ENCODE assay signal across 28 cellular contexts in the genomic region with DNA sequence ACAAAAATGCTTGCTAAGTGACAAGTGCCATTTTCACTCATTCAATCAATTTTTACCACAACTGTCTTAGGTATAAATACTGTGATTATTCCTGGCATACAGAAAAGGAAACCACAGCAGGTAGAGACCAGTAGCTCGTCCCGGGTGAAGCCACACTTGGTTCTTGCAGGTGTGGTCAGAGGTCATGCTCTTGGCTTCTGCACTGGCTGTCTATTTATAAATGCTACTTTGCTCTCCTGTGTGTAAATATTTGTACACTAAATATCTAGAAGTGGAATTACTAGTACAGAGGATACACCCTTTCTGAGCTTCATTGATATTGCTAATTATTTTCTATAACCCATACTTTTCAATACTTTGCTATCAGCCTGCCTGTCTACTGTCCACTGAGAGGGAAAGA.
"Had no signal": no experiment of that assay in that cellular context is flagged by ENCODE, and none has a peak within 500 bp of the region (broad histone marks: within the 10 kb centered on the region; RNA-seq: fewer than 3 reads in every experiment).

No MANE protein-coding gene starts in this region.

- H3K27me3 ChIP-seq: brain microvascular endothelial cell, tibial nerve had no signal

- H3K4me1 ChIP-seq: lower lobe of right lung, tibial nerve had no signal

- H3K36me3 ChIP-seq: brain microvascular endothelial cell, lower lobe of right lung, tibial nerve had no signal

- H3K9me3 ChIP-seq: lower lobe of right lung, tibial nerve had no signal

- FAIRE-seq: astrocyte, endothelial cell of umbilical vein, kidney had no signal

- DNase-seq: activated CD4-positive, alpha-beta T cell treated with anti-CD3 and anti-CD28 coated beads, Interleukin-2, amount 10 ng/mL, durations not matched to agents 7 days and 5 days; activated CD4-positive, CD25-positive, alpha-beta regulatory T cell treated with anti-CD3 and anti-CD28 coated beads, Interleukin-2, amount 50 U/mL, for 72 hours; activated CD8-positive, alpha-beta T cell treated with anti-CD3 and anti-CD28 coated beads for 36 hours; activated gamma-delta T cell treated with Interleukin-2 at 50 U/mL for 16 hours; activated naive CD4-positive, alpha-beta T cell treated with anti-CD3 and anti-CD28 coated beads, Interleukin-2, amount 50 U/mL, for 16 hours; activated T-cell treated with anti-CD3 and anti-CD28 coated beads, Interleukin-2, amount 50 U/mL, for 4 hours; amniotic stem cell; brain microvascular endothelial cell; caudate nucleus; cortex of kidney; foreskin fibroblast; head of caudate nucleus; hypothalamus; immature natural killer cell; kidney; left colon; lower lobe of right lung; mesendoderm; posterior cingulate gyrus; right cardiac atrium; stimulated activated CD4-positive, alpha-beta T cell treated with anti-CD3 and anti-CD28 coated beads, Interleukin-2, amount 100 ng/mL, for 48 hours; stimulated activated naive CD4-positive, alpha-beta T cell treated with Interleukin-2 at 50 U/mL for 16 hours; T-helper 2 cell had no signal

- H3K4me3 ChIP-seq: lower lobe of right lung, tibial nerve had no signal

- ATAC-seq: activated CD8-positive, alpha-beta T cell treated with anti-CD3 and anti-CD28 coated beads for 36 hours; activated T-cell treated with anti-CD3 and anti-CD28 coated beads, Interleukin-2, amount 50 U/mL, for 4 hours; activated T-helper 17 cell treated with anti-CD3 and anti-CD28 coated beads, Interleukin-2, amount 50 U/mL, for 72 hours; left colon; lower lobe of right lung; natural killer cell treated with Interleukin-12 subunit alpha and Interleukin-12 subunit beta and Interleukin-15 and Interleukin-18, amount 100 ng/mL, for 72 hours; right cardiac atrium had no signal

- H3K27ac ChIP-seq: brain microvascular endothelial cell, lower lobe of right lung, tibial nerve had no signal
